In the genomic region with DNA sequence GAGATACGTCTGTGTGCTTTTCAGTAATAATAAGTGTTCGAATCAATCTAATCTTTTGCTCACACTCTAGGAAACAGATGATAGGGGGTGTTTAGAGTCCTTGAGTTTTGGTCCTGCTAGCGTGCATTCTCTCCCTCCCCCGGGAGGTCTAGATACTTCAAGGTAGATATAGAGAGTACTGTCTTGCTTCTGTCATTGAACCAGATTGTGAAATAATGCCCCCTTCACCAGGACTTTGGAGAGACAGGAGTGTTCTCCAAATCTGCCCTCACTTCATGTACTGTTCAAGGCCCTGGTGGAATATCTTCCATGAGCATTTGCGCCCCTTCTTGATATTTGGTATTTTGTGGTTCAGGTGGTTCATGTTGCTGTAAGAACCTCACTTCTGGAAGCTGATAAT, we compare ENCODE assay signal across 13 cellular contexts. TPM values are rescaled to one million over a fixed set of nuclear protein-coding genes. Genes with fewer than 3 reads are reported as not detected.
DNase-seq lines count a peak whose midpoint lies in the region; ATAC-seq and TF ChIP-seq lines count a peak whose summit lies in the region.
"Had no signal": no experiment of that assay in that cellular context is flagged by ENCODE, and none has a peak within 500 bp of the region (broad histone marks: within the 10 kb centered on the region; RNA-seq: fewer than 3 reads in every experiment).

No MANE protein-coding gene starts in this region.

- no peak for TF ChIP-seq CTCF in activated B cell treated with CpG ODN at 0.5 μM for 24 hours (IDR thresholded peaks at IDR 0.05)

- intact Hi-C loops in activated B cell treated with CpG ODN at 0.5 μM for 24 hours (cut with micrococcal nuclease) = loop anchor here (1.0 kb wide), 1 partner anchor 13 kb away; no protein-coding TSS in a partner anchor

- H3K4me1 Mint-ChIP-seq in activated naive CD8-positive, alpha-beta T cell (ENCODE audit: low read depth) = peaks cover 68% of the 10 kb centered on the region
- peaks cover 60% of the 10 kb centered on the region for H3K4me1 Mint-ChIP-seq in activated naive CD8-positive, alpha-beta T cell treated with anti-CD3 and anti-CD28 coated beads for 36 hours
- H3K4me1 Mint-ChIP-seq in activated B cell treated with CpG ODN at 0.5 μM for 24 hours = peaks cover 71% of the 10 kb centered on the region
- peaks cover 44% of the 10 kb centered on the region for H3K4me1 Mint-ChIP-seq in memory B cell
- H3K4me1 Mint-ChIP-seq in effector memory CD8-positive, alpha-beta T cell (ENCODE audit: low read depth in 2 of 2) = peaks cover 35 to 59% of the 10 kb centered on the region in 2 donors

- no peak overlapping the region for H3K4me3 Mint-ChIP-seq in activated naive CD8-positive, alpha-beta T cell
- no peak overlapping the region for H3K4me3 Mint-ChIP-seq in activated naive CD8-positive, alpha-beta T cell treated with anti-CD3 and anti-CD28 coated beads for 36 hours
- H3K4me3 Mint-ChIP-seq in activated B cell treated with CpG ODN at 0.5 μM for 24 hours (no peak overlapping the region), memory B cell (no peak overlapping the region)
- H3K4me3 Mint-ChIP-seq in effector memory CD8-positive, alpha-beta T cell = no peak overlapping the region
- H3K4me3 Mint-ChIP-seq: CD8-positive, alpha-beta T cell; H9 had no signal

- H3K27me3 Mint-ChIP-seq in activated naive CD8-positive, alpha-beta T cell = no peaks in the 10 kb centered on the region
- no peaks in the 10 kb centered on the region for H3K27me3 Mint-ChIP-seq in activated naive CD8-positive, alpha-beta T cell treated with anti-CD3 and anti-CD28 coated beads for 36 hours
- H3K27me3 Mint-ChIP-seq in activated B cell treated with CpG ODN at 0.5 μM for 24 hours (no peaks in the 10 kb centered on the region), memory B cell (no peaks in the 10 kb centered on the region)
- no peaks in the 10 kb centered on the region for H3K27me3 Mint-ChIP-seq in effector memory CD8-positive, alpha-beta T cell

- POLR2A ChIA-PET in activated B cell treated with CpG ODN at 0.5 μM for 24 hours (lab: Charles Lee) = no interaction called here

- CTCF ChIA-PET in activated B cell treated with CpG ODN at 0.5 μM for 24 hours (lab: Charles Lee) = no interaction called here

- peak overlapping the region; percentile 69 for H3K27ac Mint-ChIP-seq in activated naive CD8-positive, alpha-beta T cell
- H3K27ac Mint-ChIP-seq in activated naive CD8-positive, alpha-beta T cell treated with anti-CD3 and anti-CD28 coated beads for 36 hours = no peak overlapping the region
- H3K27ac Mint-ChIP-seq in activated B cell treated with CpG ODN at 0.5 μM for 24 hours = peak overlapping the region; percentile 39
- peak overlapping the region; percentile 65 for H3K27ac Mint-ChIP-seq in memory B cell
- peak overlapping the region in 1 of 2 donors; percentile 44 for H3K27ac Mint-ChIP-seq in effector memory CD8-positive, alpha-beta T cell
- H3K27ac Mint-ChIP-seq: CD8-positive, alpha-beta T cell; H9 had no signal

- H3K36me3 Mint-ChIP-seq in activated naive CD8-positive, alpha-beta T cell = peaks cover 9% of the 10 kb centered on the region
- H3K36me3 Mint-ChIP-seq in activated naive CD8-positive, alpha-beta T cell treated with anti-CD3 and anti-CD28 coated beads for 36 hours = peaks cover 25% of the 10 kb centered on the region
- peaks cover 15% of the 10 kb centered on the region for H3K36me3 Mint-ChIP-seq in activated B cell treated with CpG ODN at 0.5 μM for 24 hours (ENCODE audit: low read depth)
- H3K36me3 Mint-ChIP-seq in memory B cell = peaks cover 13% of the 10 kb centered on the region
- peaks cover 6% of the 10 kb centered on the region for H3K36me3 Mint-ChIP-seq in effector memory CD8-positive, alpha-beta T cell (ENCODE audit: insufficient read depth)

- ATAC-seq in activated B cell treated with CpG ODN at 0.5 μM for 24 hours (ENCODE audit: low read depth) = no peak
- ATAC-seq in memory B cell (ENCODE audit: low read depth) = no peak
- no peak for ATAC-seq in effector memory CD8-positive, alpha-beta T cell (replicated peaks)
- ATAC-seq: CD8-positive, alpha-beta T cell had no signal

- no peak for DNase-seq in activated naive CD8-positive, alpha-beta T cell treated with anti-CD3 and anti-CD28 coated beads for 36 hours
- DNase-seq in activated B cell treated with CpG ODN at 0.5 μM for 24 hours = no peak
- DNase-seq in memory B cell (ENCODE audit: low spot score in 2 of 2) = no peak
- no peak for DNase-seq in effector memory CD8-positive, alpha-beta T cell
- no peak for DNase-seq in activated CD8-positive, alpha-beta memory T cell treated with anti-CD3 and anti-CD28 coated beads for 24 hours
- no peak for DNase-seq in dermis blood vessel endothelial cell
- DNase-seq in GDM1 (lab: John Stamatoyannopoulos, UW) = no peak
- DNase-seq: 8988T; Caco-2; CD8-positive, alpha-beta T cell; GOT3; H9 had no signal

- no peaks in the 10 kb centered on the region for H3K9me3 Mint-ChIP-seq in activated naive CD8-positive, alpha-beta T cell (ENCODE audit: low read depth)
- peaks cover 2% of the 10 kb centered on the region for H3K9me3 Mint-ChIP-seq in activated naive CD8-positive, alpha-beta T cell treated with anti-CD3 and anti-CD28 coated beads for 36 hours
- H3K9me3 Mint-ChIP-seq in activated B cell treated with CpG ODN at 0.5 μM for 24 hours (no peaks in the 10 kb centered on the region), memory B cell (peaks cover 2% of the 10 kb centered on the region)
- H3K9me3 Mint-ChIP-seq in effector memory CD8-positive, alpha-beta T cell = peaks cover 2 to 7% of the 10 kb centered on the region in 2 donors
- H3K9me3 Mint-ChIP-seq: H9 had no signal

RNA-seq across cellular contexts. Expression of gene MGAT5, which starts 59.4 kb away (rescaled TPM):
- total RNA-seq in activated naive CD8-positive, alpha-beta T cell treated with anti-CD3 and anti-CD28 coated beads for 36 hours = 10 to 100 TPM; 34.0 to 34.5 TPM
- total RNA-seq in activated B cell treated with CpG ODN at 0.5 μM for 24 hours (66.7 and 69.0 TPM in 2 replicates), dermis blood vessel endothelial cell (133 and 168 TPM in 2 replicates)
